Comparison of ENCODE assay signal across 8 cellular contexts in the genomic region with DNA sequence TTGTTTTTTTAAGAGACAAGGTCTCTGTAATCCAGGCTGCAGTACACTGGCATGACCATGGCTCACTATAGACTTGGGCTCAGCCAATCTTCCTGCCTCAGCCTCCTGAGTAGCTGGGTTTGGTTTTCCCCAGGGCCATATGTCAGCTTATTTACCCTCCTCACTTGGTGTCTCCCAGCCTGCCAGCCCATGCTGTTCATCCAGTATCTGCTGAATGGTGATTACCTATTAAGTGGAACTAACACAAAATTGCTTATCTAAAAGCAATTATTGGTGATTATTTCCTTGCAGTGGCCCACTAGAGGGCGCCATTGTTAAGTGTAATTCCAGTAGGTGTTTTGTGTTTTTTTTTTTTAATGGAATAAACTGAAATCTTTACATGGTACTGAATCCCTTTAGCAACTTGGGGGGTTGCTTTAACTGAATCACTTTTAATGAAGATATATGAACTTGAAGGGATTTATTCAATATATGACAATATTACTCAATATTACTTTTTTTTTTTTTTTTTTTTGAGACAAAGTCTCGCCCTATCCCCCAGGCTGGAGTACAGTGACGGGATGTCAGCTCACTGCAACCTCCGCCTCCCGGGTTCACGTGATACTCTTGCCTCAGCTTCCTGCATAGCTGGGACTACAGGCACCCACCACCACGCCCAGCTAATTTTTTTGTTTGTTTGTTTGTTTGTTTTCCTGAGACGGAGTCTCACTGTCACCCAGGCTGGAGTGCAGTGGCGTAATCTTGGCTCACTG. TPM values are rescaled to one million over a fixed set of nuclear protein-coding genes. Genes with fewer than 3 reads are reported as not detected.
A peak's percentile ranks its signal among the peaks of the same experiment; 100 is the strongest.
DNase-seq lines count a peak whose midpoint lies in the region; ATAC-seq, FAIRE-seq and TF ChIP-seq lines count a peak whose summit lies in the region.

No MANE protein-coding gene starts in this region.

- no peaks in the 10 kb centered on the region for H3K9me3 ChIP-seq in prostate gland

- H3K9me3 Mint-ChIP-seq in CD14-positive monocyte = no peaks in the 10 kb centered on the region

- H3K4me1 Mint-ChIP-seq in CD14-positive monocyte = peaks cover 5% of the 10 kb centered on the region

- no peaks in the 10 kb centered on the region for H3K4me1 ChIP-seq in prostate gland (replicated peaks)

- peaks cover 2 to 7% (median 3%) of the 10 kb centered on the region in 3 donors for H3K27me3 Mint-ChIP-seq in CD14-positive monocyte (ENCODE audit: low read depth in 3 of 3)

- peaks cover 29 to 46% of the 10 kb centered on the region in 2 donors for H3K36me3 Mint-ChIP-seq in CD14-positive monocyte

- no peak overlapping the region for H3K27ac ChIP-seq in prostate gland

- no peaks in the 10 kb centered on the region for H3K36me3 ChIP-seq in prostate gland

- TF ChIP-seq CTCF in CD14-positive monocyte (IDR thresholded peaks at IDR 0.05) (peak; percentile 88), foreskin fibroblast (IDR thresholded peaks at IDR 0.05; ENCODE audit: low read depth, low read length) (peak; percentile 62), prostate gland (IDR thresholded peaks at IDR 0.05) (peak; percentile 58 to 78 (median 62))

- H3K27ac Mint-ChIP-seq in CD14-positive monocyte = no peak overlapping the region

- no peaks in the 10 kb centered on the region for H3K27me3 ChIP-seq in prostate gland (replicated peaks; ENCODE audit: insufficient read depth)

- H3K4me3 ChIP-seq in foreskin fibroblast (ENCODE audit: low read depth in 1 of 2, low read length in 2 of 2) = no peak overlapping the region
- no peak overlapping the region for H3K4me3 ChIP-seq in prostate gland

- DNase-seq in CD14-positive monocyte (ENCODE audit: low spot score) (peak; percentile 67), HT1080 (ENCODE audit: low read depth) (peak; percentile 51), RKO (ENCODE audit: low spot score) (peak; percentile 88), activated T-helper 1 cell treated with Interleukin-2 at 50 U/mL for 16 hours (ENCODE audit: low read depth) (peak; percentile 43), foreskin fibroblast (peak; percentile 52 to 83), prostate gland (ENCODE audit: low spot score) (peak; percentile 62), urothelium cell line (ENCODE audit: low spot score) (no peak)

- no peak for ATAC-seq in GM18873 (IDR thresholded peaks at IDR 0.05; ENCODE audit: low FRiP score, unreplicated experiment)

- no peak overlapping the region for H3K4me3 Mint-ChIP-seq in CD14-positive monocyte

- WGBS in prostate gland = 57% methylated on average over 9 of the region's 9 CpGs

- TF ChIP-seq POLR2A in prostate gland (IDR thresholded peaks at IDR 0.05) = no peak

- FAIRE-seq in urothelium cell line (lab: Jason Lieb, UNC) = no peak

- intact Hi-C loops in CD14-positive monocyte (cut with micrococcal nuclease) = loop anchor here (2.0 to 10.0 kb wide), 5 partner anchors 155 to 291 kb away; no protein-coding TSS in a partner anchor
- intact Hi-C loops in prostate gland (cut with DNase I) = loop anchor here (5.0 kb wide), 1 partner anchor 340 kb away; no protein-coding TSS in a partner anchor

RNA-seq across cellular contexts. Expression of gene EXOSC2, which starts 13.8 kb away (rescaled TPM):
- polyA plus RNA-seq in CD14-positive monocyte = 10 to 100 TPM; 10.2 to 11.2 TPM
- total RNA-seq in HT1080 (2014; rRNA removed; shearing (Covaris generic)) = 65.0 and 69.6 TPM in 2 replicates
- polyA plus RNA-seq in HT1080 (2015; cell fraction: cytosol; rRNA removed) = 50.5 and 53.3 TPM in 2 replicates
- 77.7 and 81.6 TPM in 2 replicates for polyA plus RNA-seq in HT1080 (2015; cell fraction: nucleus; rRNA removed)
- total RNA-seq in prostate gland = 10 to 100 TPM; 18.4 to 22.7 TPM

RNA-seq across cellular contexts. Expression of gene PRDM12, which starts 43.0 kb away (rescaled TPM):
- polyA plus RNA-seq in CD14-positive monocyte = not detected
- total RNA-seq in HT1080 (2014; rRNA removed; shearing (Covaris generic)) = 0.07 and 0.10 TPM in 2 replicates
- 0.33 and 0.36 TPM in 2 replicates for polyA plus RNA-seq in HT1080 (2015; cell fraction: cytosol; rRNA removed)
- 0.06 and 0.10 TPM in 2 replicates for polyA plus RNA-seq in HT1080 (2015; cell fraction: nucleus; rRNA removed)
- not detected for total RNA-seq in prostate gland
